In the genomic region with DNA sequence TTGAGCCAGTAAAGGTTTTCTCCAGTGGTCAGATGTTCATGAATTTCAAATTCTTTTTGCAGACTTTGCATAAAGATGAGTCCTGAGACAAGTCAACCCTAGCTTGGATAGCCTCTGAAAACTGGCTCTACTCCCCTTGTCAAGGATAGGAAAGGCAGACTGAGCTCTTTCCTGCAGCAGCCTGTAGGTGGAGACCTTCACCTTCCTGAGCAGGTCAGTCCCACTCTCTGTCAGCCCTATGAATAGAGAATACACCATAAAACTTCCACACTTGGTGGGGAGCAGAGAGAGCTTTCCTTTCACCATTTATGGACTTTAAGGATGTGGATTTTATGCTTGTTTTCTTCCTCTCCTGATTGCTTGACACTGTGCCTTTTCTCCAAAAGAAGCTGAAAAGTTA, we compare ENCODE assay signal across 8 cellular contexts. TPM values are rescaled to one million over a fixed set of nuclear protein-coding genes. Genes with fewer than 3 reads are reported as not detected.
DNase-seq lines count a peak whose midpoint lies in the region; ATAC-seq and TF ChIP-seq lines count a peak whose summit lies in the region.

No MANE protein-coding gene starts in this region.

- TF ChIP-seq CTCF in chondrocyte (IDR thresholded peaks at IDR 0.05): peak; percentile 57

- H3K4me1 Mint-ChIP-seq in activated naive CD4-positive, alpha-beta T cell treated with anti-CD3 and anti-CD28 coated beads for 36 hours (ENCODE audit: low read depth): no peaks in the 10 kb centered on the region
- H3K4me1 Mint-ChIP-seq in chondrocyte (ENCODE audit: low read depth): peaks cover 6% of the 10 kb centered on the region

- peaks cover 2% of the 10 kb centered on the region for H3K27me3 Mint-ChIP-seq in activated naive CD4-positive, alpha-beta T cell treated with anti-CD3 and anti-CD28 coated beads for 36 hours (ENCODE audit: low read depth)
- peaks cover 2% of the 10 kb centered on the region for H3K27me3 Mint-ChIP-seq in chondrocyte (ENCODE audit: low read depth)

- H3K4me3 Mint-ChIP-seq in activated naive CD4-positive, alpha-beta T cell treated with anti-CD3 and anti-CD28 coated beads for 36 hours: no peak overlapping the region
- H3K4me3 Mint-ChIP-seq in chondrocyte (ENCODE audit: unreplicated experiment): no peak overlapping the region

- no peak for ATAC-seq in activated naive CD4-positive, alpha-beta T cell treated with anti-CD3 and anti-CD28 coated beads, Interleukin-2, amount 50 U/mL, for 72 hours
- ATAC-seq in sciatic nerve: peak; percentile 26

- H3K9me3 Mint-ChIP-seq in activated naive CD4-positive, alpha-beta T cell treated with anti-CD3 and anti-CD28 coated beads for 36 hours: no peaks in the 10 kb centered on the region
- no peaks in the 10 kb centered on the region for H3K9me3 Mint-ChIP-seq in activated naive CD4-positive, alpha-beta T cell treated with anti-CD3 and anti-CD28 coated beads, Interleukin-2, amount 50 U/mL, for 72 hours
- no peaks in the 10 kb centered on the region for H3K9me3 Mint-ChIP-seq in chondrocyte (ENCODE audit: low read depth)

- intact Hi-C loops in activated naive CD4-positive, alpha-beta T cell treated with anti-CD3 and anti-CD28 coated beads for 36 hours (cut with micrococcal nuclease): loop anchor here (1.0 kb wide), 1 partner anchor 45 kb away; no protein-coding TSS in a partner anchor
- intact Hi-C loops in sciatic nerve (cut with DNase I): no loop called here

- H3K36me3 Mint-ChIP-seq in activated naive CD4-positive, alpha-beta T cell treated with anti-CD3 and anti-CD28 coated beads for 36 hours (ENCODE audit: low read depth): no peaks in the 10 kb centered on the region
- no peaks in the 10 kb centered on the region for H3K36me3 Mint-ChIP-seq in activated naive CD4-positive, alpha-beta T cell treated with anti-CD3 and anti-CD28 coated beads, Interleukin-2, amount 50 U/mL, for 72 hours
- no peaks in the 10 kb centered on the region for H3K36me3 Mint-ChIP-seq in chondrocyte (ENCODE audit: low read depth)

- H3K27ac Mint-ChIP-seq in activated naive CD4-positive, alpha-beta T cell treated with anti-CD3 and anti-CD28 coated beads for 36 hours: no peak overlapping the region
- no peak overlapping the region for H3K27ac Mint-ChIP-seq in activated naive CD4-positive, alpha-beta T cell treated with anti-CD3 and anti-CD28 coated beads, Interleukin-2, amount 50 U/mL, for 72 hours
- H3K27ac Mint-ChIP-seq in chondrocyte (ENCODE audit: unreplicated experiment): no peak overlapping the region

- peak; percentile 18 for DNase-seq in activated naive CD4-positive, alpha-beta T cell treated with anti-CD3 and anti-CD28 coated beads for 36 hours
- DNase-seq in activated naive CD4-positive, alpha-beta T cell treated with anti-CD3 and anti-CD28 coated beads, Interleukin-2, amount 50 U/mL, for 72 hours (ENCODE audit: low spot score in 2 of 2): no peak
- peak; percentile 7 to 16 for DNase-seq in Kasumi-1 (lab: John Stamatoyannopoulos, UW)
- DNase-seq in chondrocyte (ENCODE audit: low spot score): no peak
- no peak for DNase-seq in sciatic nerve (ENCODE audit: low spot score)
- DNase-seq in NCI-H1436 (lab: John Stamatoyannopoulos, UW): no peak
- no peak for DNase-seq in NCI-H2171 (lab: John Stamatoyannopoulos, UW)
- DNase-seq in dedifferentiated amniotic fluid mesenchymal stem cell (ENCODE audit: extremely low spot score): no peak

- CTCF ChIA-PET in activated naive CD4-positive, alpha-beta T cell treated with anti-CD3 and anti-CD28 coated beads for 36 hours (lab: Charles Lee): interaction anchor here (1.2 to 1.8 kb wide), 2 partner anchors 10 to 45 kb away, joined by 5 to 15 read pairs; no protein-coding TSS in a partner anchor

RNA-seq across cellular contexts. Expression of a gene that starts 41.9 kb away (rescaled TPM):
- total RNA-seq in activated naive CD4-positive, alpha-beta T cell treated with anti-CD3 and anti-CD28 coated beads for 36 hours: not detected
- total RNA-seq in activated naive CD4-positive, alpha-beta T cell treated with anti-CD3 and anti-CD28 coated beads, Interleukin-2, amount 50 U/mL, for 72 hours: not detected
- total RNA-seq in chondrocyte: 5.0 to 63.2 TPM (median 5.3 TPM) in 3 replicates
- total RNA-seq in sciatic nerve: 16.4 TPM

Comparison
In these comparisons a context has a peak if more than half of its experiments do, and no peak if none do; other contexts are left out.
1. DNase-seq: peak in activated naive CD4-positive, alpha-beta T cell treated with anti-CD3 and anti-CD28 coated beads for 36 hours (single experiment) and Kasumi-1 (2 of 2); none in activated naive CD4-positive, alpha-beta T cell treated with anti-CD3 and anti-CD28 coated beads, Interleukin-2, amount 50 U/mL, for 72 hours (0 of 2), chondrocyte (single experiment), sciatic nerve (single experiment), NCI-H1436 (single experiment), NCI-H2171 (single experiment) and dedifferentiated amniotic fluid mesenchymal stem cell (single experiment).